22 cellular contexts compared by ENCODE assay signal in genomic region chr16:11748023-11748403, GRCh38. TPM values are rescaled to one million over a fixed set of nuclear protein-coding genes. Genes with fewer than 3 reads are reported as not detected.
A peak's percentile ranks its signal among the peaks of the same experiment; 100 is the strongest.
DNase-seq lines count a peak whose midpoint lies in the region; ATAC-seq and TF ChIP-seq lines count a peak whose summit lies in the region.
"Had no signal": no experiment of that assay in that cellular context is flagged by ENCODE, and none has a peak within 500 bp of the region (broad histone marks: within the 10 kb centered on the region; RNA-seq: fewer than 3 reads in every experiment).

No MANE protein-coding gene starts in this region.

- no peaks in the 10 kb centered on the region for H3K9me3 Mint-ChIP-seq in activated CD4-positive, alpha-beta T cell treated with anti-CD3 and anti-CD28 coated beads for 36 hours (ENCODE audit: low read depth)
- no peaks in the 10 kb centered on the region for H3K9me3 Mint-ChIP-seq in T-cell
- no peaks in the 10 kb centered on the region for H3K9me3 Mint-ChIP-seq in stimulated activated effector memory CD8-positive, alpha-beta T cell treated with anti-CD3 and anti-CD28 coated beads, Interleukin-12 subunit alpha, Interleukin-12 subunit beta, amount 100 ng/mL, for 72 hours
- H3K9me3 Mint-ChIP-seq: HFFc6, memory B cell had no signal

- H3K4me3 ChIP-seq in hepatocyte (peak overlapping the region; percentile 3), OCI-LY7 (ENCODE audit: low read depth, low read length, poor library complexity, severe bottlenecking) (no peak overlapping the region)
- H3K4me3 ChIP-seq: SJSA1, tibial artery had no signal

- H3K79me2 ChIP-seq in hepatocyte: no peaks in the 10 kb centered on the region
- H3K79me2 ChIP-seq in OCI-LY7 (ENCODE audit: insufficient read depth, low read depth, low read length): no peaks in the 10 kb centered on the region

- peaks cover 32% of the 10 kb centered on the region for H3K36me3 Mint-ChIP-seq in activated CD4-positive, alpha-beta T cell treated with anti-CD3 and anti-CD28 coated beads for 36 hours (ENCODE audit: low read depth)
- peaks cover 24% of the 10 kb centered on the region for H3K36me3 Mint-ChIP-seq in T-cell
- H3K36me3 Mint-ChIP-seq in stimulated activated effector memory CD8-positive, alpha-beta T cell treated with anti-CD3 and anti-CD28 coated beads, Interleukin-12 subunit alpha, Interleukin-12 subunit beta, amount 100 ng/mL, for 72 hours: peaks cover 65% of the 10 kb centered on the region

- H3K27ac ChIP-seq in hepatocyte (peak overlapping the region; percentile 91), OCI-LY7 (ENCODE audit: low read depth, low read length, poor library complexity, severe bottlenecking) (no peak overlapping the region)
- H3K27ac ChIP-seq: SJSA1, tibial artery had no signal

- TF ChIP-seq CTCF in hepatocyte (IDR thresholded peaks at IDR 0.05; ENCODE audit: poor library complexity) (no peak), OCI-LY7 (conservative IDR thresholded peaks at IDR 0.05; ENCODE audit: low read length) (no peak)

- H2AFZ ChIP-seq in hepatocyte (no peak overlapping the region), OCI-LY7 (ENCODE audit: low read length) (no peak overlapping the region)

- no TSS peak for BruUV-seq in OCI-LY7 (replicated peaks; lab: Mats Ljungman, UMichigan)

- CTCF ChIA-PET in activated CD4-positive, alpha-beta T cell treated with anti-CD3 and anti-CD28 coated beads for 36 hours (lab: Charles Lee): interaction anchor here (0.7 to 1.2 kb wide), 3 partner anchors 40 to 484 kb away, joined by 3 to 4 read pairs (median 3); partner anchors contain the start of gene ZC3H7A
- CTCF ChIA-PET in T-cell (lab: Charles Lee): no interaction called here
- CTCF ChIA-PET in OCI-LY7 (lab: Charles Lee; ENCODE audit: unreplicated experiment): no interaction called here

- H3K4me2 ChIP-seq in hepatocyte: peak overlapping the region; percentile 68
- no peak overlapping the region for H3K4me2 ChIP-seq in OCI-LY7 (ENCODE audit: low read length)

- peak overlapping the region; percentile 14 for H3K27ac Mint-ChIP-seq in activated CD4-positive, alpha-beta T cell treated with anti-CD3 and anti-CD28 coated beads for 36 hours
- H3K27ac Mint-ChIP-seq in T-cell: peak overlapping the region; percentile 53 to 75
- peak overlapping the region; percentile 46 for H3K27ac Mint-ChIP-seq in stimulated activated effector memory CD8-positive, alpha-beta T cell treated with anti-CD3 and anti-CD28 coated beads, Interleukin-12 subunit alpha, Interleukin-12 subunit beta, amount 100 ng/mL, for 72 hours
- H3K27ac Mint-ChIP-seq: HFFc6, memory B cell had no signal

- H3K27me3 Mint-ChIP-seq in activated CD4-positive, alpha-beta T cell treated with anti-CD3 and anti-CD28 coated beads for 36 hours: no peaks in the 10 kb centered on the region
- no peaks in the 10 kb centered on the region for H3K27me3 Mint-ChIP-seq in T-cell
- H3K27me3 Mint-ChIP-seq: memory B cell had no signal

- POLR2A ChIA-PET in activated CD4-positive, alpha-beta T cell treated with anti-CD3 and anti-CD28 coated beads for 36 hours (lab: Charles Lee): no interaction called here
- POLR2A ChIA-PET in T-cell (lab: Charles Lee) (no interaction called here), OCI-LY7 (lab: Charles Lee) (no interaction called here)

- H3K36me3 ChIP-seq in hepatocyte (replicated peaks; ENCODE audit: insufficient read depth, low read depth): no peaks in the 10 kb centered on the region
- H3K36me3 ChIP-seq in OCI-LY7 (ENCODE audit: insufficient read depth, low read length): peaks cover 48% of the 10 kb centered on the region

- H3K9me3 ChIP-seq in hepatocyte (ENCODE audit: low read depth) (no peaks in the 10 kb centered on the region), OCI-LY7 (ENCODE audit: low read length) (no peaks in the 10 kb centered on the region)
- H3K9me3 ChIP-seq: SJSA1, tibial artery had no signal

- H3K4me1 Mint-ChIP-seq in activated CD4-positive, alpha-beta T cell treated with anti-CD3 and anti-CD28 coated beads for 36 hours: peaks cover 11% of the 10 kb centered on the region
- peaks cover 9 to 15% (median 10%) of the 10 kb centered on the region in 3 donors for H3K4me1 Mint-ChIP-seq in T-cell
- H3K4me1 Mint-ChIP-seq in stimulated activated effector memory CD8-positive, alpha-beta T cell treated with anti-CD3 and anti-CD28 coated beads, Interleukin-12 subunit alpha, Interleukin-12 subunit beta, amount 100 ng/mL, for 72 hours: peaks cover 14% of the 10 kb centered on the region

- H3K4me1 ChIP-seq in hepatocyte (ENCODE audit: insufficient read depth): peaks cover 31% of the 10 kb centered on the region
- H3K4me1 ChIP-seq in OCI-LY7 (ENCODE audit: insufficient read depth, low read length, poor library complexity, severe bottlenecking): peaks cover 16% of the 10 kb centered on the region

- no peaks in the 10 kb centered on the region for H3K27me3 ChIP-seq in hepatocyte
- H3K27me3 ChIP-seq: SJSA1, tibial artery had no signal

- DNase-seq in activated CD4-positive, alpha-beta T cell treated with anti-CD3 and anti-CD28 coated beads for 36 hours: no peak
- DNase-seq in activated CD4-positive, alpha-beta T cell treated with anti-CD3 and anti-CD28 coated beads, Interleukin-2, amount 50 U/mL, for 1 hour: no peak
- DNase-seq in T-cell (no peak), hepatocyte (ENCODE audit: low spot score) (no peak), OCI-LY7 (ENCODE audit: low spot score) (no peak), sciatic nerve (ENCODE audit: low spot score) (no peak)
- no peak for DNase-seq in stimulated activated effector memory CD8-positive, alpha-beta T cell treated with anti-CD3 and anti-CD28 coated beads, Interleukin-12 subunit alpha, Interleukin-12 subunit beta, amount 100 ng/mL, for 72 hours (ENCODE audit: low spot score in 2 of 2)
- no peak for DNase-seq in NK-92 treated with Interleukin-12 subunit alpha and Interleukin-12 subunit beta, amount 100 ng/mL, for 24 hours (lab: John Stamatoyannopoulos, UW)
- DNase-seq: 8988T; activated CD4-positive, alpha-beta T cell treated with anti-CD3 and anti-CD28 coated beads for 4 hours; C1 segment of cervical spinal cord; HFFc6; NCI-H2081 treated with DMSO at 0.1 percent for 48 hours; NCI-H524 treated with DMSO at 0.1 percent for 48 hours; nucleus accumbens; stimulated activated CD4-positive, alpha-beta T cell treated with anti-CD3 and anti-CD28 coated beads, Interleukin-4, amount 100 ng/mL, for 24 hours; stimulated activated CD8-positive, alpha-beta memory T cell treated with anti-CD3 and anti-CD28 coated beads, Interleukin-4, amount 100 ng/mL, for 48 hours; T1000; tibial artery had no signal

- no peak overlapping the region for H3K4me3 Mint-ChIP-seq in activated CD4-positive, alpha-beta T cell treated with anti-CD3 and anti-CD28 coated beads for 36 hours
- no peak overlapping the region for H3K4me3 Mint-ChIP-seq in T-cell
- H3K4me3 Mint-ChIP-seq in stimulated activated effector memory CD8-positive, alpha-beta T cell treated with anti-CD3 and anti-CD28 coated beads, Interleukin-12 subunit alpha, Interleukin-12 subunit beta, amount 100 ng/mL, for 72 hours: no peak overlapping the region
- H3K4me3 Mint-ChIP-seq: HFFc6, memory B cell had no signal

- intact Hi-C loops in activated CD4-positive, alpha-beta T cell treated with anti-CD3 and anti-CD28 coated beads for 36 hours (cut with DNase I, micrococcal nuclease): no loop called here
- intact Hi-C loops in OCI-LY7 (cut with micrococcal nuclease; ENCODE audit: unreplicated experiment): no loop called here
- intact Hi-C loops in sciatic nerve (cut with DNase I): loop anchor here (10.0 kb wide), 1 partner anchor 47 kb away; the partner anchor contains the start of gene ZC3H7A

- H3K9me2 ChIP-seq in hepatocyte (replicated peaks; ENCODE audit: insufficient read depth): no peaks in the 10 kb centered on the region
- no peaks in the 10 kb centered on the region for H3K9me2 ChIP-seq in OCI-LY7 (ENCODE audit: insufficient read depth, low read length)

- ATAC-seq in activated CD4-positive, alpha-beta T cell treated with anti-CD3 and anti-CD28 coated beads for 36 hours: no peak
- ATAC-seq in T-cell (replicated peaks in 1 of 4): no peak
- ATAC-seq in stimulated activated effector memory CD8-positive, alpha-beta T cell treated with anti-CD3 and anti-CD28 coated beads, Interleukin-12 subunit alpha, Interleukin-12 subunit beta, amount 100 ng/mL, for 72 hours: no peak
- no peak for ATAC-seq in sciatic nerve
- ATAC-seq: esophagus mucosa had no signal

- H4K20me1 ChIP-seq in hepatocyte (ENCODE audit: insufficient read depth, poor library complexity, severe bottlenecking): no peaks in the 10 kb centered on the region
- no peaks in the 10 kb centered on the region for H4K20me1 ChIP-seq in OCI-LY7 (ENCODE audit: insufficient read depth, low read length)

- WGBS in hepatocyte (ENCODE audit: low lambda C conversion rate, missing lambda C conversion rate): 70% methylated on average over 5 of the region's 5 CpGs

RNA-seq across cellular contexts. Expression of gene TXNDC11, which starts 5.4 kb away (rescaled TPM):
- total RNA-seq in activated CD4-positive, alpha-beta T cell treated with anti-CD3 and anti-CD28 coated beads for 36 hours: 10 to 100 TPM; 27.3 to 28.3 TPM
- total RNA-seq in T-cell: 10 to 100 TPM; 44.0 to 76.3 (median 54.0) TPM
- 48.7 and 59.4 TPM in 2 replicates for total RNA-seq in hepatocyte
- 58.5 and 59.4 TPM in 2 replicates for polyA plus RNA-seq in hepatocyte
- 79.8 and 96.0 TPM in 2 replicates for total RNA-seq in OCI-LY7 (2014; rRNA removed; shearing (Covaris generic))
- total RNA-seq in OCI-LY7 (2022): 88.6 and 96.7 TPM in 2 replicates
- total RNA-seq in sciatic nerve: 36.6 TPM

RNA-seq across cellular contexts. Expression of gene ZC3H7A, which starts 49.0 kb away (rescaled TPM):
- total RNA-seq in activated CD4-positive, alpha-beta T cell treated with anti-CD3 and anti-CD28 coated beads for 36 hours: 10 to 100 TPM; 74.1 to 95.1 TPM
- 100 to 1,000 TPM in 1 of 5 donors, 10 to 100 TPM in 4; 57.6 to 115 (median 68.2) TPM for total RNA-seq in T-cell
- total RNA-seq in hepatocyte: 38.0 and 40.3 TPM in 2 replicates
- 34.1 and 34.9 TPM in 2 replicates for polyA plus RNA-seq in hepatocyte
- total RNA-seq in OCI-LY7 (2014; rRNA removed; shearing (Covaris generic)): 28.6 and 32.1 TPM in 2 replicates
- total RNA-seq in OCI-LY7 (2022): 68.6 and 89.0 TPM in 2 replicates
- total RNA-seq in sciatic nerve: 91.1 TPM

Comparison
In these comparisons a context has a peak if more than half of its experiments do, and no peak if none do; other contexts are left out.
1. H3K27ac Mint-ChIP-seq: peak in every context shown above with its lines; median percentile 64 in T-cell; 46 in stimulated activated effector memory CD8-positive, alpha-beta T cell treated with anti-CD3 and anti-CD28 coated beads, Interleukin-12 subunit alpha, Interleukin-12 subunit beta, amount 100 ng/mL, for 72 hours; 14 in activated CD4-positive, alpha-beta T cell treated with anti-CD3 and anti-CD28 coated beads for 36 hours.